Comparison of ENCODE assay signal across 18 cellular contexts in genomic region chr18:23369231-23369630, GRCh38.
"Had no signal": no experiment of that assay in that cellular context is flagged by ENCODE, and none has a peak within 500 bp of the region (broad histone marks: within the 10 kb centered on the region; RNA-seq: fewer than 3 reads in every experiment).

No MANE protein-coding gene starts in this region.

- H3K27me3 ChIP-seq: neutrophil, SJSA1, upper lobe of right lung had no signal

- H3K9me3 ChIP-seq: neutrophil, SJSA1, upper lobe of right lung had no signal

- H3K27ac ChIP-seq: neutrophil, SJSA1, upper lobe of right lung had no signal

- FAIRE-seq: bronchial epithelial cell, small intestine had no signal

- DNase-seq: activated CD4-positive, alpha-beta T cell treated with anti-CD3 and anti-CD28 coated beads for 1 hour; activated CD4-positive, alpha-beta T cell treated with anti-CD3 and anti-CD28 coated beads, Interleukin-2, amount 50 U/mL, for 48 hours; activated CD8-positive, alpha-beta memory T cell treated with anti-CD3 and anti-CD28 coated beads, Interleukin-2, amount 10 ng/mL, durations not matched to agents 7 days and 5 days; activated gamma-delta T cell; activated naive CD8-positive, alpha-beta T cell treated with anti-CD3 and anti-CD28 coated beads for 36 hours; activated T-cell treated with anti-CD3 and anti-CD28 coated beads, Interleukin-2, amount 50 U/mL, for 24 hours; aorta; cortex of kidney; effector memory CD4-positive, alpha-beta T cell; erythroblast; islet precursor cell; left ventricle myocardium superior; small intestine; upper lobe of right lung had no signal

- H3K4me3 ChIP-seq: SJSA1, upper lobe of right lung had no signal

- H3K4me1 ChIP-seq: upper lobe of right lung had no signal

- H3K36me3 ChIP-seq: neutrophil, SJSA1, upper lobe of right lung had no signal

- ATAC-seq: activated CD8-positive, alpha-beta memory T cell treated with anti-CD3 and anti-CD28 coated beads, Interleukin-2, amount 10 ng/mL, durations not matched to agents 7 days and 5 days; left ventricle myocardium superior; stimulated activated memory B cell treated with anti-CD40 and anti-IgM and Interleukin-4, amounts not matched to agents 10 μg/mL and 1 μg/mL and 100 μg/mL, for 72 hours; upper lobe of right lung had no signal
